1 cellular context compared by ENCODE assay signal in genomic region chr1:55428944-55429931, GRCh38.
TF ChIP-seq lines count a peak whose summit lies in the region.

No MANE protein-coding gene starts in this region.

TF ChIP-seq in HepG2, 621 proteins besides CTCF, POLR2A, EP300 and RAD21 (continued from another document and continues in another):
- TF ChIP-seq GRHL1 (CRISPR knock-in tag; conservative IDR thresholded peaks at IDR 0.05) (no peak), ZBTB14 (CRISPR knock-in tag; IDR thresholded peaks at IDR 0.05) (no peak), RBAK (CRISPR knock-in tag; IDR thresholded peaks at IDR 0.05) (no peak), ZNF124 (CRISPR knock-in tag; IDR thresholded peaks at IDR 0.05) (no peak), HNRNPH1 (optimal IDR thresholded peaks at IDR 0.05; ENCODE audit: low read depth, low read length) (no peak), HOXD1 (CRISPR knock-in tag; IDR thresholded peaks at IDR 0.05) (0 out of 2 replicates have a peak, but pooled peaks have one; percentile 32), CENPT (CRISPR knock-in tag; IDR thresholded peaks at IDR 0.05; ENCODE audit: low read depth) (no peak), ZNF816 (CRISPR knock-in tag; IDR thresholded peaks at IDR 0.05; ENCODE audit: borderline replicate concordance) (no peak), FOXP4 (CRISPR knock-in tag; IDR thresholded peaks at IDR 0.05) (peak; percentile 81), JARID2 (CRISPR knock-in tag; IDR thresholded peaks at IDR 0.05; ENCODE audit: insufficient replicate concordance) (no peak), ZNF841 (CRISPR knock-in tag; IDR thresholded peaks at IDR 0.05; ENCODE audit: borderline replicate concordance) (no peak), UBTF (CRISPR knock-in tag; IDR thresholded peaks at IDR 0.05) (peak; percentile 41; the same call in 1 of the 2 replicates), ZNF234 (CRISPR knock-in tag; conservative IDR thresholded peaks at IDR 0.05) (no peak), NFE2L1 (CRISPR knock-in tag; IDR thresholded peaks at IDR 0.05; ENCODE audit: borderline replicate concordance) (no peak), ATF7-NPFF (CRISPR knock-in tag; IDR thresholded peaks at IDR 0.05; ENCODE audit: low read depth) (0 out of 2 replicates have a peak, but pooled peaks have one; percentile 45), ZNF713 (CRISPR knock-in tag; IDR thresholded peaks at IDR 0.05) (no peak), ISX (CRISPR knock-in tag; conservative IDR thresholded peaks at IDR 0.05) (no peak), ATF7 (IDR thresholded peaks at IDR 0.05) (peak; percentile 63; the same call in 1 of the 2 replicates), ATF7 (CRISPR knock-in tag; IDR thresholded peaks at IDR 0.05) (peak; percentile 97), ZNF781 (CRISPR knock-in tag; IDR thresholded peaks at IDR 0.05; ENCODE audit: borderline replicate concordance, not compliant biosample characterization) (no peak), ZNF691 (CRISPR knock-in tag; IDR thresholded peaks at IDR 0.05; ENCODE audit: borderline replicate concordance, low read depth) (0 out of 2 replicates have a peak, but pooled peaks have one; percentile 25), KDM2A (CRISPR knock-in tag; IDR thresholded peaks at IDR 0.05; ENCODE audit: borderline replicate concordance, low read depth) (peak; percentile 62; the same call in 1 of the 2 replicates), ZNF10 (CRISPR knock-in tag; IDR thresholded peaks at IDR 0.05; ENCODE audit: borderline replicate concordance, low read depth) (no peak), PCBP2 (optimal IDR thresholded peaks at IDR 0.05; ENCODE audit: low read depth, low read length, poor library complexity, severe bottlenecking) (no peak), FOSL1 (CRISPR knock-in tag; IDR thresholded peaks at IDR 0.05; ENCODE audit: borderline replicate concordance) (peak; percentile 99), HMGXB4 (CRISPR knock-in tag; IDR thresholded peaks at IDR 0.05; ENCODE audit: borderline replicate concordance in 1 of 2, low read depth in 1 of 2) (no peak; a peak in 1 of 4 replicates), PRDM4 (CRISPR knock-in tag; IDR thresholded peaks at IDR 0.05; ENCODE audit: borderline replicate concordance) (no peak), ZNF451 (CRISPR knock-in tag; IDR thresholded peaks at IDR 0.05) (no peak), ZNF20 (CRISPR knock-in tag; IDR thresholded peaks at IDR 0.05) (no peak), PLSCR1 (CRISPR knock-in tag; IDR thresholded peaks at IDR 0.05; ENCODE audit: borderline replicate concordance) (no peak), NFE2 (CRISPR knock-in tag; IDR thresholded peaks at IDR 0.05) (no peak; the same call in 1 of the 2 replicates), ZNF138 (CRISPR knock-in tag; IDR thresholded peaks at IDR 0.05; ENCODE audit: low read depth) (no peak), ZNF724P (CRISPR knock-in tag; IDR thresholded peaks at IDR 0.05; ENCODE audit: borderline replicate concordance) (0 out of 2 replicates have a peak, but pooled peaks have one; percentile 26), DDIT3 (CRISPR knock-in tag; IDR thresholded peaks at IDR 0.05) (no peak), NR2C2 (CRISPR knock-in tag; IDR thresholded peaks at IDR 0.05; ENCODE audit: borderline replicate concordance) (peak; percentile 45; the same call in 1 of the 2 replicates), ZNF484 (CRISPR knock-in tag; IDR thresholded peaks at IDR 0.05; ENCODE audit: borderline replicate concordance, low read depth) (no peak), BHLHE40 (IDR thresholded peaks at IDR 0.05; ENCODE audit: low read length) (peak; percentile 87), THAP8 (CRISPR knock-in tag; IDR thresholded peaks at IDR 0.05; ENCODE audit: borderline replicate concordance) (no peak), ZBTB8A (CRISPR knock-in tag; IDR thresholded peaks at IDR 0.05; ENCODE audit: borderline replicate concordance, low read depth) (no peak), NR0B2 (CRISPR knock-in tag; IDR thresholded peaks at IDR 0.05) (no peak), ARNT (IDR thresholded peaks at IDR 0.05) (no peak), CREB3 (CRISPR knock-in tag; IDR thresholded peaks at IDR 0.05) (no peak)
